8 cellular contexts compared by ENCODE assay signal in genomic region chr17:33778505-33779398, GRCh38.
DNase-seq lines count a peak whose midpoint lies in the region; ATAC-seq and TF ChIP-seq lines count a peak whose summit lies in the region.

No MANE protein-coding gene starts in this region.

- H3K9me3 Mint-ChIP-seq in activated CD8-positive, alpha-beta T cell treated with anti-CD3 and anti-CD28 coated beads for 36 hours, result no peaks in the 10 kb centered on the region

- H3K27ac Mint-ChIP-seq in activated CD8-positive, alpha-beta T cell treated with anti-CD3 and anti-CD28 coated beads for 36 hours, result no peak overlapping the region

- TF ChIP-seq CTCF in GM10266 (IDR thresholded peaks at IDR 0.05; ENCODE audit: control insufficient read depth, insufficient read depth, low read depth, missing control alignments), result peak; percentile 88
- peak; percentile 97 for TF ChIP-seq CTCF in activated CD8-positive, alpha-beta T cell treated with anti-CD3 and anti-CD28 coated beads for 36 hours (IDR thresholded peaks at IDR 0.05)
- peak; percentile 91 for TF ChIP-seq CTCF in foreskin keratinocyte (conservative IDR thresholded peaks at IDR 0.05)
- TF ChIP-seq CTCF in ovary (IDR thresholded peaks at IDR 0.05), result peak; percentile 25 to 63 (median 27)

- no peak for TF ChIP-seq POLR2A in ovary (IDR thresholded peaks at IDR 0.05)

- no peak overlapping the region for H3K4me3 Mint-ChIP-seq in activated CD8-positive, alpha-beta T cell treated with anti-CD3 and anti-CD28 coated beads for 36 hours

- H3K4me1 Mint-ChIP-seq in activated CD8-positive, alpha-beta T cell treated with anti-CD3 and anti-CD28 coated beads for 36 hours (ENCODE audit: low read depth), result no peaks in the 10 kb centered on the region

- WGBS in ovary, 3 donors, result 53 to 56% (median 54%) methylated on average over 9 of the region's 9 CpGs

- H3K27me3 ChIP-seq in foreskin keratinocyte, result no peaks in the 10 kb centered on the region
- no peaks in the 10 kb centered on the region for H3K27me3 ChIP-seq in ovary

- no peaks in the 10 kb centered on the region for H3K9me3 ChIP-seq in ovary

- POLR2A ChIA-PET in activated CD8-positive, alpha-beta T cell treated with anti-CD3 and anti-CD28 coated beads for 36 hours (lab: Charles Lee), result no interaction called here

- peak; percentile 45 for ATAC-seq in activated CD8-positive, alpha-beta T cell treated with anti-CD3 and anti-CD28 coated beads for 36 hours
- ATAC-seq in foreskin keratinocyte, result peak; percentile 26
- no peak for ATAC-seq in HG02759 (IDR thresholded peaks at IDR 0.05; ENCODE audit: unreplicated experiment)

- no peak overlapping the region for H3K27ac ChIP-seq in foreskin keratinocyte
- H3K27ac ChIP-seq in ovary, result no peak overlapping the region

- CTCF ChIA-PET in activated CD8-positive, alpha-beta T cell treated with anti-CD3 and anti-CD28 coated beads for 36 hours (lab: Charles Lee), result interaction anchor here (0.6 to 3.6 kb wide), 17 partner anchors 9 to 617 kb away, joined by 3 to 36 read pairs (median 3); no protein-coding TSS in a partner anchor

- H3K36me3 Mint-ChIP-seq in activated CD8-positive, alpha-beta T cell treated with anti-CD3 and anti-CD28 coated beads for 36 hours (ENCODE audit: low read depth), result no peaks in the 10 kb centered on the region

- H3K4me1 ChIP-seq in foreskin keratinocyte (no peaks in the 10 kb centered on the region), ovary (ENCODE audit: insufficient read depth) (no peaks in the 10 kb centered on the region)

- intact Hi-C loops in activated CD8-positive, alpha-beta T cell treated with anti-CD3 and anti-CD28 coated beads for 36 hours (cut with micrococcal nuclease), result loop anchor here (5.0 kb wide), 1 partner anchor 369 kb away; no protein-coding TSS in a partner anchor
- intact Hi-C loops in ovary (cut with DNase I), result no loop called here

- DNase-seq in AG08396 (ENCODE audit: low spot score) (peak; percentile 71), GM10266 (ENCODE audit: extremely low spot score) (peak; percentile 45), NCI-H2107 treated with DMSO at 0.1 percent for 48 hours (lab: John Stamatoyannopoulos, UW; ENCODE audit: unreplicated experiment) (peak; percentile 51), foreskin keratinocyte (peak; percentile 11 to 16), ovary (peak in 3 of 5 donors; percentile 21 to 38 (median 26)), NCI-H1048 (lab: John Stamatoyannopoulos, UW) (no peak)
- DNase-seq in activated CD8-positive, alpha-beta T cell treated with anti-CD3 and anti-CD28 coated beads for 36 hours, result peak; percentile 44

- TF ChIP-seq EP300 in ovary (IDR thresholded peaks at IDR 0.05), result no peak

- H3K4me3 ChIP-seq in ovary, result no peak overlapping the region

- H3K27me3 Mint-ChIP-seq in activated CD8-positive, alpha-beta T cell treated with anti-CD3 and anti-CD28 coated beads for 36 hours, result peaks cover 23% of the 10 kb centered on the region

- H3K36me3 ChIP-seq in ovary, result no peaks in the 10 kb centered on the region

Comparison
In these comparisons a context has a peak if more than half of its experiments do, and no peak if none do; other contexts are left out.
1. CTCF ChIP-seq: peak in every context shown above with its lines; median percentile 97 in activated CD8-positive, alpha-beta T cell treated with anti-CD3 and anti-CD28 coated beads for 36 hours; 91 in foreskin keratinocyte; 88 in GM10266; 27 in ovary.